ENCODE assay signal across 20 cellular contexts in genomic region chr16:74770826-74771526, GRCh38. TPM values are rescaled to one million over a fixed set of nuclear protein-coding genes. Genes with fewer than 3 reads are reported as not detected.
"Had no signal": no experiment of that assay in that cellular context is flagged by ENCODE, and none has a peak within 500 bp of the region (broad histone marks: within the 10 kb centered on the region; RNA-seq: fewer than 3 reads in every experiment).

No MANE protein-coding gene starts in this region.

- H3K27ac Mint-ChIP-seq: stimulated activated naive CD8-positive, alpha-beta T cell treated with anti-CD3 and anti-CD28 coated beads, Interleukin-15, amount 100 ng/mL, for 72 hours; T-helper 1 cell treated with Interleukin-12 subunit alpha and Interleukin-12 subunit beta and Interleukin-4 antibody, amounts not matched to agents 30 μg/mL and 1 μg/mL, for 36 hours had no signal

- DNase-seq: activated CD4-positive, alpha-beta T cell treated with anti-CD3 and anti-CD28 coated beads, Interleukin-2, amount 50 U/mL, for 1 hour; activated CD4-positive, CD25-positive, alpha-beta regulatory T cell treated with anti-CD3 and anti-CD28 coated beads, Interleukin-2, amount 50 U/mL, for 72 hours; activated naive CD4-positive, alpha-beta T cell treated with anti-CD3 and anti-CD28 coated beads, Interleukin-2, amount 50 U/mL, for 16 hours; activated T-cell treated with anti-CD3 and anti-CD28 coated beads, Interleukin-2, amount 50 U/mL, for 1 hour; aorta; brain microvascular endothelial cell; central memory CD4-positive, alpha-beta T cell; gastrocnemius medialis; kidney glomerular epithelial cell; left ventricle myocardium superior; naive thymus-derived CD8-positive, alpha-beta T cell; ovary; psoas muscle; right cardiac atrium; stimulated activated CD4-positive, alpha-beta T cell treated with anti-CD3 and anti-CD28 coated beads, Interleukin-2, amount 100 ng/mL, for 48 hours; stimulated activated naive CD8-positive, alpha-beta T cell treated with anti-CD3 and anti-CD28 coated beads, Interleukin-15, amount 100 ng/mL, for 72 hours had no signal

- H3K9me3 Mint-ChIP-seq: naive thymus-derived CD8-positive, alpha-beta T cell; stimulated activated naive CD8-positive, alpha-beta T cell treated with anti-CD3 and anti-CD28 coated beads, Interleukin-15, amount 100 ng/mL, for 72 hours; T-helper 1 cell treated with Interleukin-12 subunit alpha and Interleukin-12 subunit beta and Interleukin-4 antibody, amounts not matched to agents 30 μg/mL and 1 μg/mL, for 36 hours had no signal

- H3K4me3 Mint-ChIP-seq: naive thymus-derived CD8-positive, alpha-beta T cell; stimulated activated naive CD8-positive, alpha-beta T cell treated with anti-CD3 and anti-CD28 coated beads, Interleukin-15, amount 100 ng/mL, for 72 hours; T-helper 1 cell treated with Interleukin-12 subunit alpha and Interleukin-12 subunit beta and Interleukin-4 antibody, amounts not matched to agents 30 μg/mL and 1 μg/mL, for 36 hours had no signal

- ATAC-seq: gastrocnemius medialis; left ventricle myocardium superior; naive thymus-derived CD8-positive, alpha-beta T cell; psoas muscle; right cardiac atrium; stimulated activated naive CD8-positive, alpha-beta T cell treated with anti-CD3 and anti-CD28 coated beads, Interleukin-15, amount 100 ng/mL, for 72 hours had no signal

- H3K27me3 ChIP-seq: ovary had no signal

- H3K9me3 ChIP-seq: gastrocnemius medialis, ovary, psoas muscle, upper lobe of left lung had no signal

- H3K4me3 ChIP-seq: gastrocnemius medialis, ovary, psoas muscle, upper lobe of left lung had no signal

- H3K27ac ChIP-seq: brain microvascular endothelial cell, gastrocnemius medialis, ovary, psoas muscle, upper lobe of left lung, VCaP had no signal

- H3K36me3 ChIP-seq: brain microvascular endothelial cell, gastrocnemius medialis, ovary, upper lobe of left lung had no signal

RNA-seq across cellular contexts. Expression of gene FA2H, which starts 3.6 kb away (rescaled TPM):
- total RNA-seq: naive thymus-derived CD8-positive, alpha-beta T cell; psoas muscle; skeletal muscle tissue had no signal
- polyA plus RNA-seq: naive thymus-derived CD8-positive, alpha-beta T cell had no signal
